10 cellular contexts compared by ENCODE assay signal in genomic region chr1:182602945-182603645, GRCh38. TPM values are rescaled to one million over a fixed set of nuclear protein-coding genes. Genes with fewer than 3 reads are reported as not detected.
DNase-seq lines count a peak whose midpoint lies in the region; ATAC-seq, FAIRE-seq and TF ChIP-seq lines count a peak whose summit lies in the region.
"Had no signal": no experiment of that assay in that cellular context is flagged by ENCODE, and none has a peak within 500 bp of the region (broad histone marks: within the 10 kb centered on the region; RNA-seq: fewer than 3 reads in every experiment).

No MANE protein-coding gene starts in this region.

- DNase-seq in COLO668 (lab: John Stamatoyannopoulos, UW; ENCODE audit: unreplicated experiment) (peak; percentile 42), K562 (ENCODE audit: extremely low read depth in 1 of 4, low spot score in 3 of 4) (no peak), neural progenitor cell (ENCODE audit: low spot score) (no peak), GM19238 (ENCODE audit: insufficient read length, low spot score) (no peak), midbrain (lab: John Stamatoyannopoulos, UW) (no peak)
- DNase-seq: NCI-H1048; stimulated activated CD8-positive, alpha-beta memory T cell treated with anti-CD3 and anti-CD28 coated beads, Interleukin-4, amount 100 ng/mL, for 48 hours had no signal

- H3K27ac ChIP-seq in HUES64 (ENCODE audit: low read depth, low read length) (no peak overlapping the region), K562 (ENCODE audit: extremely low read depth, low read depth, low read length) (no peak overlapping the region), neural progenitor cell (no peak overlapping the region)

- peaks cover 17% of the 10 kb centered on the region for H3K27me3 Mint-ChIP-seq in neural progenitor cell (ENCODE audit: insufficient read depth, low read depth)

- no peaks in the 10 kb centered on the region for H3K9me3 Mint-ChIP-seq in neural progenitor cell

- H2AFZ ChIP-seq in K562 (ENCODE audit: low read depth, low read length) (no peak overlapping the region), neural progenitor cell (replicated peaks) (no peak overlapping the region)

- H3F3A ChIP-seq in neural progenitor cell (ENCODE audit: low read depth): peaks cover 22% of the 10 kb centered on the region

- no peak overlapping the region for H3K27ac Mint-ChIP-seq in neural progenitor cell

- peak overlapping the region; percentile 64 for H3K4me3 ChIP-seq in HUES64 (ENCODE audit: low read length)
- H3K4me3 ChIP-seq in K562: no peak overlapping the region
- H3K4me3 ChIP-seq in neural progenitor cell: peak overlapping the region; percentile 42

- H3K4me1 ChIP-seq in HUES64 (ENCODE audit: insufficient read depth, low read length): peaks cover 26% of the 10 kb centered on the region
- peaks cover 12 to 13% of the 10 kb centered on the region in 2 experiments; a peak in 4 of 5 replicates for H3K4me1 ChIP-seq in K562 (replicated peaks in 1 of 2; ENCODE audit: control insufficient read depth in 2 of 2, insufficient read depth in 2 of 2, low read length in 2 of 2)
- peaks cover 36% of the 10 kb centered on the region for H3K4me1 ChIP-seq in neural progenitor cell

- no peak for TF ChIP-seq CTCF in K562 (IDR thresholded peaks at IDR 0.05 in 2 of 3, conservative IDR thresholded peaks at IDR 0.05 in 1 of 3; ENCODE audit: insufficient read depth in 2 of 3, low read depth in 1 of 3, low read length in 3 of 3)
- no peak for TF ChIP-seq CTCF in neural progenitor cell (IDR thresholded peaks at IDR 0.05)

- H3K36me3 Mint-ChIP-seq in neural progenitor cell: no peaks in the 10 kb centered on the region

- H3K36me3 ChIP-seq in HUES64 (ENCODE audit: insufficient read depth, low read length) (peaks cover 27% of the 10 kb centered on the region), K562 (ENCODE audit: control insufficient read depth, insufficient read depth, low read length) (no peaks in the 10 kb centered on the region), neural progenitor cell (no peaks in the 10 kb centered on the region)

- no peak for TF ChIP-seq EP300 in K562 (IDR thresholded peaks at IDR 0.05; ENCODE audit: low read length)

- CTCF ChIA-PET in K562 (lab: Yijun Ruan, JAX; ENCODE audit: low intra/inter-chr PET ratio): interaction anchor here (2.4 to 4.5 kb wide), 2 partner anchors 180 to 184 kb away, joined by 16 to 53 read pairs; no protein-coding TSS in a partner anchor

- ATAC-seq in K562 (no peak), HG03159 (IDR thresholded peaks at IDR 0.05; ENCODE audit: unreplicated experiment) (no peak), GM18861 (IDR thresholded peaks at IDR 0.05; ENCODE audit: unreplicated experiment) (no peak)

- WGBS in HUES64: 84% methylated on average over 10 of the region's 10 CpGs
- WGBS in K562 (ENCODE audit: insufficient coverage, low coverage, missing lambda C conversion rate): 7% methylated on average over 10 of the region's 10 CpGs

- FAIRE-seq in K562 (lab: Jason Lieb, UNC): no peak

- H3K79me2 ChIP-seq in K562 (ENCODE audit: control insufficient read depth, insufficient read depth, low read length) (no peaks in the 10 kb centered on the region), neural progenitor cell (ENCODE audit: low read depth) (no peaks in the 10 kb centered on the region)

- peak overlapping the region; percentile 80 for H3K4me3 Mint-ChIP-seq in neural progenitor cell

- POLR2A ChIA-PET in K562 (lab: Yijun Ruan, JAX): interaction anchor here (0.7 to 1.4 kb wide), 7 partner anchors 10 to 299 kb away, joined by 3 to 5 read pairs (median 3); partner anchors contain the start of gene RNASEL

- no TSS peak for BruUV-seq in K562 (replicated peaks; lab: Mats Ljungman, UMichigan)

- no peak for TF ChIP-seq RAD21 in K562 (CRISPR knock-in tag; conservative IDR thresholded peaks at IDR 0.05 in 1 of 2, IDR thresholded peaks at IDR 0.05 in 1 of 2)

- H3K9me3 ChIP-seq in HUES64 (ENCODE audit: insufficient read depth, low read depth, low read length): no peaks in the 10 kb centered on the region
- no peaks in the 10 kb centered on the region for H3K9me3 ChIP-seq in K562 (replicated peaks; ENCODE audit: control insufficient read depth, insufficient read depth, low read depth, low read length)
- H3K9me3 ChIP-seq in neural progenitor cell (ENCODE audit: low read depth): no peaks in the 10 kb centered on the region

- peaks cover 39% of the 10 kb centered on the region for H3K4me1 Mint-ChIP-seq in neural progenitor cell

- TF ChIP-seq POLR2A in K562 (conservative IDR thresholded peaks at IDR 0.05): no peak

- H3K27me3 ChIP-seq in HUES64 (ENCODE audit: insufficient read depth, low read length) (peaks cover 36% of the 10 kb centered on the region), K562 (ENCODE audit: control insufficient read depth in 2 of 2, insufficient read depth in 2 of 2, low read length in 2 of 2) (peaks cover 2 to 21% of the 10 kb centered on the region in 2 experiments; a peak in 3 of 5 replicates), neural progenitor cell (peaks cover 35% of the 10 kb centered on the region)

- intact Hi-C loops in K562 (cut with micrococcal nuclease): no loop called here

- in situ Hi-C loops in K562 (cut with MboI): no loop called here

- H3K9me1 ChIP-seq in K562 (ENCODE audit: control insufficient read depth, insufficient read depth, low read length): no peaks in the 10 kb centered on the region

- H3K4me2 ChIP-seq in K562 (ENCODE audit: insufficient read depth, low read length): no peak overlapping the region
- H3K4me2 ChIP-seq in neural progenitor cell: peak overlapping the region; percentile 75

- H4K20me1 ChIP-seq in K562 (replicated peaks; ENCODE audit: control insufficient read depth, insufficient read depth, low read length) (no peaks in the 10 kb centered on the region), neural progenitor cell (ENCODE audit: low read depth) (no peaks in the 10 kb centered on the region)

- no peak overlapping the region for H3K9ac ChIP-seq in HUES64 (ENCODE audit: low read depth, low read length)
- no peak overlapping the region for H3K9ac ChIP-seq in K562 (ENCODE audit: insufficient read depth in 1 of 2, low read depth in 2 of 2, low read length in 2 of 2)
- no peak overlapping the region for H3K9ac ChIP-seq in neural progenitor cell

TF ChIP-seq in K562, 482 proteins besides CTCF, POLR2A, EP300 and RAD21:
- TF ChIP-seq ZNF184 (CRISPR knock-in tag; IDR thresholded peaks at IDR 0.05): peak; percentile 31; the same call in 1 of the 2 replicates
- TF ChIP-seq HMG20A (CRISPR knock-in tag; conservative IDR thresholded peaks at IDR 0.05): no peak

RNA-seq across cellular contexts. Expression of gene RGS16, which starts 1.1 kb away (rescaled TPM):
- polyA plus RNA-seq in HUES64 (2013, experiment 1 of 2): 6.7 TPM
- polyA plus RNA-seq in HUES64 (2013, experiment 2 of 2): 7.8 TPM
- total RNA-seq in K562 (2011; cell fraction: chromatin; rRNA removed; ENCODE audit: low replicate concordance): 0.32 and 0.42 TPM in 2 replicates
- 0.13 and 0.17 TPM in 2 replicates for total RNA-seq in K562 (2011; cell fraction: nucleolus; rRNA removed)
- not detected in 2 replicates for total RNA-seq in K562 (2011; cell fraction: nucleoplasm; rRNA removed)
- total RNA-seq in K562 (2014; rRNA removed): 0.37 and 0.50 TPM in 2 replicates
- total RNA-seq in K562 (2014; rRNA removed; fragmentation: Illumina TruSeq; extraction: Trizol): 0.26 and 0.36 TPM in 2 replicates
- 0.15 and 0.29 TPM in 2 replicates for total RNA-seq in K562 (2015; rRNA removed; fragmentation: Illumina TruSeq; extraction: Trizol)
- total RNA-seq in K562 (2021): 0.38 and 0.55 TPM in 2 replicates
- 0.09 and 0.20 TPM in 2 replicates for polyA plus RNA-seq in K562 (2011; rRNA removed)
- 0.13 and 0.34 TPM in 2 replicates for polyA plus RNA-seq in K562 (2011; cell fraction: cytosol; rRNA removed)
- polyA plus RNA-seq in K562 (2011; cell fraction: nucleus; rRNA removed): 0.06 and 0.31 TPM in 2 replicates
- polyA plus RNA-seq in K562 (2012): 0.40 and 1.7 TPM in 2 replicates
- 0.52 and 0.62 TPM in 2 replicates for polyA plus RNA-seq in K562 (2014; fragmentation: Illumina TruSeq; extraction: Trizol)
- polyA plus RNA-seq in K562 (2014; fragmentation: Nextera tagmentation; extraction: Ambion mirVana): under 1 TPM; 0.07 to 0.21 TPM
- 0.53 and 0.66 TPM in 2 replicates for polyA plus RNA-seq in K562 (2014; rRNA removed)
- polyA minus RNA-seq in K562 (2011; rRNA and poly(A)+ RNA removed): 0.32 TPM in 1 of 2 replicates, not detected in the other
- not detected in 2 replicates for polyA minus RNA-seq in K562 (2011; cell fraction: cytosol; rRNA and poly(A)+ RNA removed)
- 0.11 and 0.40 TPM in 2 replicates for polyA minus RNA-seq in K562 (2011; cell fraction: nucleus; rRNA and poly(A)+ RNA removed)
- total RNA-seq in neural progenitor cell (ENCODE audit: low replicate concordance): 12.5 and 16.4 TPM in 2 replicates

RNA-seq across cellular contexts. Expression of gene RNASEL, which starts 14.0 kb away (rescaled TPM):
- polyA plus RNA-seq in HUES64 (2013, experiment 1 of 2): 0.55 TPM
- 1.1 TPM for polyA plus RNA-seq in HUES64 (2013, experiment 2 of 2)
- 7.7 and 12.7 TPM in 2 replicates for total RNA-seq in K562 (2011; cell fraction: chromatin; rRNA removed; ENCODE audit: low replicate concordance)
- 5.3 and 5.8 TPM in 2 replicates for total RNA-seq in K562 (2011; cell fraction: nucleolus; rRNA removed)
- total RNA-seq in K562 (2011; cell fraction: nucleoplasm; rRNA removed): 10.9 and 15.1 TPM in 2 replicates
- total RNA-seq in K562 (2014; rRNA removed): 5.4 and 6.2 TPM in 2 replicates
- 8.6 and 8.7 TPM in 2 replicates for total RNA-seq in K562 (2014; rRNA removed; fragmentation: Illumina TruSeq; extraction: Trizol)
- 8.4 and 9.1 TPM in 2 replicates for total RNA-seq in K562 (2015; rRNA removed; fragmentation: Illumina TruSeq; extraction: Trizol)
- total RNA-seq in K562 (2021): 5.4 and 5.7 TPM in 2 replicates
- 4.2 and 8.6 TPM in 2 replicates for polyA plus RNA-seq in K562 (2011; rRNA removed)
- 2.0 and 2.2 TPM in 2 replicates for polyA plus RNA-seq in K562 (2011; cell fraction: cytosol; rRNA removed)
- 5.7 and 8.2 TPM in 2 replicates for polyA plus RNA-seq in K562 (2011; cell fraction: nucleus; rRNA removed)
- 6.4 and 9.3 TPM in 2 replicates for polyA plus RNA-seq in K562 (2012)
- 6.2 and 7.2 TPM in 2 replicates for polyA plus RNA-seq in K562 (2014; fragmentation: Illumina TruSeq; extraction: Trizol)
- polyA plus RNA-seq in K562 (2014; fragmentation: Nextera tagmentation; extraction: Ambion mirVana): 10 to 100 TPM in 1 of 2 experiments, 1 to 10 TPM in 1; 4.3 to 11.1 TPM
- 5.1 and 5.6 TPM in 2 replicates for polyA plus RNA-seq in K562 (2014; rRNA removed)
- 8.0 and 12.0 TPM in 2 replicates for polyA minus RNA-seq in K562 (2011; rRNA and poly(A)+ RNA removed)
- polyA minus RNA-seq in K562 (2011; cell fraction: cytosol; rRNA and poly(A)+ RNA removed): 1.3 and 3.3 TPM in 2 replicates
- polyA minus RNA-seq in K562 (2011; cell fraction: nucleus; rRNA and poly(A)+ RNA removed): 4.3 and 5.2 TPM in 2 replicates
- total RNA-seq in neural progenitor cell (ENCODE audit: low replicate concordance): 3.6 and 6.2 TPM in 2 replicates
